In the genomic region with DNA sequence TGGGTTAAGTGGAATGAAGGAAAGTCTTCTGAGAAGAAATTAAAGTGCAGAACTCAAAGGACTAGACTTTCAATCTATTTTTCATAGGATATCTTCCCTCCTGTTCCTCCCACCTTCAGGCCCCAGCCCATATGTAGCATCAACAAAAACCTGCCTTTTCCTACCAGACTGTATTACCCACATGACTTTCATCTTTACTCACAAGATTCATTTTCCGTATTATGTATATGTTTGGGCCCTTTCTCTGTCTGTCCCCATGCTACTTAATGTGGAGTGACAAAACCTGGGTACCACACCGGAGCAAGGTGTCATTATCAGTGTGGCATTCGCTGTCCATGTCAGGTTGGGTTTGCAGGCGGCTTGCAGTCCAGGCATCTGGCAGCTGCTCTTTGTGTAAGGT, we compare ENCODE assay signal across 26 cellular contexts. TPM values are rescaled to one million over a fixed set of nuclear protein-coding genes. Genes with fewer than 3 reads are reported as not detected.
"Had no signal": no experiment of that assay in that cellular context is flagged by ENCODE, and none has a peak within 500 bp of the region (broad histone marks: within the 10 kb centered on the region; RNA-seq: fewer than 3 reads in every experiment).

No MANE protein-coding gene starts in this region.

- H3K36me3 ChIP-seq: ascending aorta, breast epithelium, cardiac muscle cell, WERI-Rb-1 had no signal

- H3K4me1 ChIP-seq: ascending aorta, breast epithelium had no signal

- H3K27ac ChIP-seq: ascending aorta, breast epithelium, cardiac muscle cell, coronary artery, dorsolateral prefrontal cortex, WERI-Rb-1 had no signal

- H3K9me3 ChIP-seq: ascending aorta, breast epithelium had no signal

- ATAC-seq: activated CD4-positive, CD25-positive, alpha-beta regulatory T cell treated with anti-CD3 and anti-CD28 coated beads, Interleukin-2, amount 50 U/mL, for 24 hours; activated CD8-positive, alpha-beta T cell treated with anti-CD3 and anti-CD28 coated beads for 36 hours; activated naive CD4-positive, alpha-beta T cell treated with anti-CD3 and anti-CD28 coated beads, Interleukin-2, amount 50 U/mL, for 72 hours; activated T-cell treated with anti-CD3 and anti-CD28 coated beads, Interleukin-2, amount 50 U/mL, for 4 hours; activated T-helper 17 cell treated with anti-CD3 and anti-CD28 coated beads, Interleukin-2, amount 50 U/mL, for 72 hours; esophagus mucosa; T-helper 17 cell had no signal

- H3K27me3 ChIP-seq: ascending aorta, breast epithelium, cardiac muscle cell had no signal

- H3K4me3 ChIP-seq: ascending aorta, breast epithelium, cardiac muscle cell, coronary artery, dorsolateral prefrontal cortex had no signal

- DNase-seq: activated B cell treated with CpG ODN at 0.5 μM for 24 hours; activated CD4-positive, alpha-beta T cell treated with anti-CD3 and anti-CD28 coated beads for 48 hours; activated CD4-positive, alpha-beta T cell treated with anti-CD3 and anti-CD28 coated beads, Interleukin-2, amount 50 U/mL, for 1 hour; activated CD4-positive, alpha-beta T cell treated with anti-CD3 and anti-CD28 coated beads, Interleukin-2, amount 50 U/mL, for 48 hours; activated CD8-positive, alpha-beta memory T cell treated with anti-CD3 and anti-CD28 coated beads for 24 hours; activated CD8-positive, alpha-beta T cell treated with anti-CD3 and anti-CD28 coated beads for 36 hours; activated effector memory CD4-positive, alpha-beta T cell treated with anti-CD3 and anti-CD28 coated beads, Interleukin-2, amount 50 U/mL, for 16 hours; activated naive CD4-positive, alpha-beta T cell treated with anti-CD3 and anti-CD28 coated beads, Interleukin-2, amount 10 ng/mL, durations not matched to agents 7 days and 5 days; activated naive CD8-positive, alpha-beta T cell treated with anti-CD3 and anti-CD28 coated beads, Interleukin-2, amount 10 ng/mL, durations not matched to agents 7 days and 5 days; activated T-cell treated with anti-CD3 and anti-CD28 coated beads, Interleukin-2, amount 50 U/mL, for 4 hours; dorsolateral prefrontal cortex; effector memory CD4-positive, alpha-beta T cell; endodermal cell; foreskin fibroblast; head of caudate nucleus; T-helper 17 cell; T1000; WERI-Rb-1 had no signal

RNA-seq across cellular contexts. Expression of a gene that starts 18.8 kb away (rescaled TPM):
- total RNA-seq: activated CD8-positive, alpha-beta T cell treated with anti-CD3 and anti-CD28 coated beads for 36 hours; activated naive CD4-positive, alpha-beta T cell treated with anti-CD3 and anti-CD28 coated beads, Interleukin-2, amount 50 U/mL, for 72 hours; activated naive CD8-positive, alpha-beta T cell treated with anti-CD3 and anti-CD28 coated beads, Interleukin-2, amount 10 ng/mL, durations not matched to agents 7 days and 5 days had no signal
